In the genomic region with DNA sequence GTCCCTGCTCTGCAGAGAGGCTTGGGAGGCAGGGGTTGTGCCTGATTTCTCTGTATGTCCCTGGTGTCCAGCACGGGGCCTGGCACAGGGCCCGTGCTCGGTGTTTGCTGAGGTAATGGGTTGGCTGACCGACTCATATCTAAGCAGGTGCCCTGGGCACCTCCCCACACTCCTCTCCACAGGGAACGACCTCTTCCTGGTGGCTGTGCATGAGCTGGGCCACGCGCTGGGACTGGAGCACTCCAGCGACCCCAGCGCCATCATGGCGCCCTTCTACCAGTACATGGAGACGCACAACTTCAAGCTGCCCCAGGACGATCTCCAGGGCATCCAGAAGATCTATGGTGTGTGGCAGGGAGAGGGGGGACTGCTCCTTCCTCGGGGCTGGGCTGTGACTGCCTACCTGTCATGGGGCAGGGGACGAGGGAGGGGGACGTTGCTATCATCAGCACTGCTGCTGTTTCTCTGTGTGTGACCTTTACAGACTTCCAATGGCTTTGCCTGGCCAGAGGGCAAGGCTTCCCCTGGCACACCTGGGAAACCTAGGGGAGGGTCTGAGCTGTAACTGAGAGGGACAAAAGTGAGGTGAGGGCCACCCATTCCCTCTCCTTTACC, we compare ENCODE assay signal across 1 cellular context.
TF ChIP-seq lines count a peak whose summit lies in the region.

No MANE protein-coding gene starts in this region.

TF ChIP-seq in HepG2, 621 proteins besides CTCF, POLR2A, EP300 and RAD21 (continued from another document and continues in another):
- TF ChIP-seq ZNF768 (CRISPR knock-in tag; IDR thresholded peaks at IDR 0.05) (peak; percentile 41; the same call in 1 of the 2 replicates), KDM4B (CRISPR knock-in tag; IDR thresholded peaks at IDR 0.05) (no peak), ZNF891 (CRISPR knock-in tag; IDR thresholded peaks at IDR 0.05) (0 out of 2 replicates have a peak, but pooled peaks have one; percentile 22), ZNF589 (CRISPR knock-in tag; conservative IDR thresholded peaks at IDR 0.05) (0 out of 2 replicates have a peak, but pooled peaks have one; percentile 59), ZNF253 (CRISPR knock-in tag; IDR thresholded peaks at IDR 0.05; ENCODE audit: borderline replicate concordance) (peak; percentile 77; the same call in 1 of the 2 replicates), RFX5 (IDR thresholded peaks at IDR 0.05; ENCODE audit: low read depth, low read length) (no peak), ZNF572 (CRISPR knock-in tag; IDR thresholded peaks at IDR 0.05) (0 out of 2 replicates have a peak, but pooled peaks have one; percentile 15), PHF8 (CRISPR knock-in tag; IDR thresholded peaks at IDR 0.05) (peak; percentile 37), ZNF230 (CRISPR knock-in tag; IDR thresholded peaks at IDR 0.05) (no peak), PHF5A (CRISPR knock-in tag; IDR thresholded peaks at IDR 0.05; ENCODE audit: low read depth, unreplicated experiment) (peak; percentile 3), IRX3 (CRISPR knock-in tag; IDR thresholded peaks at IDR 0.05; ENCODE audit: borderline replicate concordance, low read depth) (no peak), FOXA3 (CRISPR knock-in tag; IDR thresholded peaks at IDR 0.05) (no peak), ZNF3 (CRISPR knock-in tag; IDR thresholded peaks at IDR 0.05) (no peak), ZNF235 (CRISPR knock-in tag; IDR thresholded peaks at IDR 0.05; ENCODE audit: borderline replicate concordance) (no peak), NRL (CRISPR knock-in tag; IDR thresholded peaks at IDR 0.05; ENCODE audit: borderline replicate concordance) (peak; percentile 72), ARNTL (CRISPR knock-in tag; IDR thresholded peaks at IDR 0.05) (no peak), ZFX (CRISPR knock-in tag; IDR thresholded peaks at IDR 0.05; ENCODE audit: low read depth) (peak; percentile 32; the same call in 1 of the 2 replicates), CBX5 (CRISPR knock-in tag; IDR thresholded peaks at IDR 0.05; ENCODE audit: borderline replicate concordance) (0 out of 2 replicates have a peak, but pooled peaks have one; percentile 9), ZFYVE20 (CRISPR knock-in tag; IDR thresholded peaks at IDR 0.05; ENCODE audit: borderline replicate concordance, low read depth) (no peak), ZNF546 (CRISPR knock-in tag; conservative IDR thresholded peaks at IDR 0.05) (no peak), ZNF839 (CRISPR knock-in tag; IDR thresholded peaks at IDR 0.05; ENCODE audit: borderline replicate concordance) (0 out of 2 replicates have a peak, but pooled peaks have one; percentile 49), PCBP1 (IDR thresholded peaks at IDR 0.05; ENCODE audit: borderline replicate concordance, low read depth, low read length) (no peak), POLR2AphosphoS2 (IDR thresholded peaks at IDR 0.05; ENCODE audit: low read depth, low read length) (peak; percentile 24; the same call in 1 of the 2 replicates), ZNF788 (CRISPR knock-in tag; IDR thresholded peaks at IDR 0.05; ENCODE audit: borderline replicate concordance) (no peak), NFE2L1 (CRISPR knock-in tag; IDR thresholded peaks at IDR 0.05; ENCODE audit: borderline replicate concordance) (0 out of 2 replicates have a peak, but pooled peaks have one; percentile 32), ADNP (CRISPR knock-in tag; IDR thresholded peaks at IDR 0.05) (no peak; the same call in 1 of the 2 replicates), TMF1 (CRISPR knock-in tag; IDR thresholded peaks at IDR 0.05; ENCODE audit: low read depth) (no peak), LCORL (IDR thresholded peaks at IDR 0.05) (no peak), LCORL (CRISPR knock-in tag; IDR thresholded peaks at IDR 0.05) (0 out of 2 replicates have a peak, but pooled peaks have one; percentile 3)
- TF ChIP-seq, protein P1, sequence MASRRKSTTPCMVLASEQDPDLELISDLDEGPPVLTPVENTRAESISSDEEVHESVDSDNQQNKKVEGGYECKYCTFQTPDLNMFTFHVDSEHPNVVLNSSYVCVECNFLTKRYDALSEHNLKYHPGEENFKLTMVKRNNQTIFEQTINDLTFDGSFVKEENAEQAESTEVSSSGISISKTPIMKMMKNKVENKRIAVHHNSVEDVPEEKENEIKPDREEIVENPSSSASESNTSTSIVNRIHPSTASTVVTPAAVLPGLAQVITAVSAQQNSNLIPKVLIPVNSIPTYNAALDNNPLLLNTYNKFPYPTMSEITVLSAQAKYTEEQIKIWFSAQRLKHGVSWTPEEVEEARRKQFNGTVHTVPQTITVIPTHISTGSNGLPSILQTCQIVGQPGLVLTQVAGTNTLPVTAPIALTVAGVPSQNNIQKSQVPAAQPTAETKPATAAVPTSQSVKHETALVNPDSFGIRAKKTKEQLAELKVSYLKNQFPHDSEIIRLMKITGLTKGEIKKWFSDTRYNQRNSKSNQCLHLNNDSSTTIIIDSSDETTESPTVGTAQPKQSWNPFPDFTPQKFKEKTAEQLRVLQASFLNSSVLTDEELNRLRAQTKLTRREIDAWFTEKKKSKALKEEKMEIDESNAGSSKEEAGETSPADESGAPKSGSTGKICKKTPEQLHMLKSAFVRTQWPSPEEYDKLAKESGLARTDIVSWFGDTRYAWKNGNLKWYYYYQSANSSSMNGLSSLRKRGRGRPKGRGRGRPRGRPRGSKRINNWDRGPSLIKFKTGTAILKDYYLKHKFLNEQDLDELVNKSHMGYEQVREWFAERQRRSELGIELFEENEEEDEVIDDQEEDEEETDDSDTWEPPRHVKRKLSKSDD (CRISPR knock-in tag; IDR thresholded peaks at IDR 0.05; ENCODE audit: low read depth) = no peak
- TF ChIP-seq, protein P2, sequence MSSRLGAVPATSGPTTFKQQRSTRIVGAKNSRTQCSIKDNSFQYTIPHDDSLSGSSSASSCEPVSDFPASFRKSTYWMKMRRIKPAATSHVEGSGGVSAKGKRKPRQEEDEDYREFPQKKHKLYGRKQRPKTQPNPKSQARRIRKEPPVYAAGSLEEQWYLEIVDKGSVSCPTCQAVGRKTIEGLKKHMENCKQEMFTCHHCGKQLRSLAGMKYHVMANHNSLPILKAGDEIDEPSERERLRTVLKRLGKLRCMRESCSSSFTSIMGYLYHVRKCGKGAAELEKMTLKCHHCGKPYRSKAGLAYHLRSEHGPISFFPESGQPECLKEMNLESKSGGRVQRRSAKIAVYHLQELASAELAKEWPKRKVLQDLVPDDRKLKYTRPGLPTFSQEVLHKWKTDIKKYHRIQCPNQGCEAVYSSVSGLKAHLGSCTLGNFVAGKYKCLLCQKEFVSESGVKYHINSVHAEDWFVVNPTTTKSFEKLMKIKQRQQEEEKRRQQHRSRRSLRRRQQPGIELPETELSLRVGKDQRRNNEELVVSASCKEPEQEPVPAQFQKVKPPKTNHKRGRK (CRISPR knock-in tag; IDR thresholded peaks at IDR 0.05) = 0 out of 2 replicates have a peak, but pooled peaks have one; percentile 47
- TF ChIP-seq, protein P3, sequence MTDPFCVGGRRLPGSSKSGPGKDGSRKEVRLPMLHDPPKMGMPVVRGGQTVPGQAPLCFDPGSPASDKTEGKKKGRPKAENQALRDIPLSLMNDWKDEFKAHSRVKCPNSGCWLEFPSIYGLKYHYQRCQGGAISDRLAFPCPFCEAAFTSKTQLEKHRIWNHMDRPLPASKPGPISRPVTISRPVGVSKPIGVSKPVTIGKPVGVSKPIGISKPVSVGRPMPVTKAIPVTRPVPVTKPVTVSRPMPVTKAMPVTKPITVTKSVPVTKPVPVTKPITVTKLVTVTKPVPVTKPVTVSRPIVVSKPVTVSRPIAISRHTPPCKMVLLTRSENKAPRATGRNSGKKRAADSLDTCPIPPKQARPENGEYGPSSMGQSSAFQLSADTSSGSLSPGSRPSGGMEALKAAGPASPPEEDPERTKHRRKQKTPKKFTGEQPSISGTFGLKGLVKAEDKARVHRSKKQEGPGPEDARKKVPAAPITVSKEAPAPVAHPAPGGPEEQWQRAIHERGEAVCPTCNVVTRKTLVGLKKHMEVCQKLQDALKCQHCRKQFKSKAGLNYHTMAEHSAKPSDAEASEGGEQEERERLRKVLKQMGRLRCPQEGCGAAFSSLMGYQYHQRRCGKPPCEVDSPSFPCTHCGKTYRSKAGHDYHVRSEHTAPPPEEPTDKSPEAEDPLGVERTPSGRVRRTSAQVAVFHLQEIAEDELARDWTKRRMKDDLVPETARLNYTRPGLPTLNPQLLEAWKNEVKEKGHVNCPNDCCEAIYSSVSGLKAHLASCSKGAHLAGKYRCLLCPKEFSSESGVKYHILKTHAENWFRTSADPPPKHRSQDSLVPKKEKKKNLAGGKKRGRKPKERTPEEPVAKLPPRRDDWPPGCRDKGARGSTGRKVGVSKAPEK (CRISPR knock-in tag; IDR thresholded peaks at IDR 0.05; ENCODE audit: borderline replicate concordance) = no peak
- TF ChIP-seq, protein P4, sequence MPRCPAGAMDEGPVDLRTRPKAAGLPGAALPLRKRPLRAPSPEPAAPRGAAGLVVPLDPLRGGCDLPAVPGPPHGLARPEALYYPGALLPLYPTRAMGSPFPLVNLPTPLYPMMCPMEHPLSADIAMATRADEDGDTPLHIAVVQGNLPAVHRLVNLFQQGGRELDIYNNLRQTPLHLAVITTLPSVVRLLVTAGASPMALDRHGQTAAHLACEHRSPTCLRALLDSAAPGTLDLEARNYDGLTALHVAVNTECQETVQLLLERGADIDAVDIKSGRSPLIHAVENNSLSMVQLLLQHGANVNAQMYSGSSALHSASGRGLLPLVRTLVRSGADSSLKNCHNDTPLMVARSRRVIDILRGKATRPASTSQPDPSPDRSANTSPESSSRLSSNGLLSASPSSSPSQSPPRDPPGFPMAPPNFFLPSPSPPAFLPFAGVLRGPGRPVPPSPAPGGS (CRISPR knock-in tag; IDR thresholded peaks at IDR 0.05) = peak; percentile 47
- TF ChIP-seq, protein P5, sequence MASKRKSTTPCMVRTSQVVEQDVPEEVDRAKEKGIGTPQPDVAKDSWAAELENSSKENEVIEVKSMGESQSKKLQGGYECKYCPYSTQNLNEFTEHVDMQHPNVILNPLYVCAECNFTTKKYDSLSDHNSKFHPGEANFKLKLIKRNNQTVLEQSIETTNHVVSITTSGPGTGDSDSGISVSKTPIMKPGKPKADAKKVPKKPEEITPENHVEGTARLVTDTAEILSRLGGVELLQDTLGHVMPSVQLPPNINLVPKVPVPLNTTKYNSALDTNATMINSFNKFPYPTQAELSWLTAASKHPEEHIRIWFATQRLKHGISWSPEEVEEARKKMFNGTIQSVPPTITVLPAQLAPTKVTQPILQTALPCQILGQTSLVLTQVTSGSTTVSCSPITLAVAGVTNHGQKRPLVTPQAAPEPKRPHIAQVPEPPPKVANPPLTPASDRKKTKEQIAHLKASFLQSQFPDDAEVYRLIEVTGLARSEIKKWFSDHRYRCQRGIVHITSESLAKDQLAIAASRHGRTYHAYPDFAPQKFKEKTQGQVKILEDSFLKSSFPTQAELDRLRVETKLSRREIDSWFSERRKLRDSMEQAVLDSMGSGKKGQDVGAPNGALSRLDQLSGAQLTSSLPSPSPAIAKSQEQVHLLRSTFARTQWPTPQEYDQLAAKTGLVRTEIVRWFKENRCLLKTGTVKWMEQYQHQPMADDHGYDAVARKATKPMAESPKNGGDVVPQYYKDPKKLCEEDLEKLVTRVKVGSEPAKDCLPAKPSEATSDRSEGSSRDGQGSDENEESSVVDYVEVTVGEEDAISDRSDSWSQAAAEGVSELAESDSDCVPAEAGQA (IDR thresholded peaks at IDR 0.05; ENCODE audit: low read depth) = 0 out of 2 replicates have a peak, but pooled peaks have one; percentile 28
- TF ChIP-seq, protein P5 (CRISPR knock-in tag; IDR thresholded peaks at IDR 0.05; ENCODE audit: borderline replicate concordance) = no peak
- TF ChIP-seq, protein P6, sequence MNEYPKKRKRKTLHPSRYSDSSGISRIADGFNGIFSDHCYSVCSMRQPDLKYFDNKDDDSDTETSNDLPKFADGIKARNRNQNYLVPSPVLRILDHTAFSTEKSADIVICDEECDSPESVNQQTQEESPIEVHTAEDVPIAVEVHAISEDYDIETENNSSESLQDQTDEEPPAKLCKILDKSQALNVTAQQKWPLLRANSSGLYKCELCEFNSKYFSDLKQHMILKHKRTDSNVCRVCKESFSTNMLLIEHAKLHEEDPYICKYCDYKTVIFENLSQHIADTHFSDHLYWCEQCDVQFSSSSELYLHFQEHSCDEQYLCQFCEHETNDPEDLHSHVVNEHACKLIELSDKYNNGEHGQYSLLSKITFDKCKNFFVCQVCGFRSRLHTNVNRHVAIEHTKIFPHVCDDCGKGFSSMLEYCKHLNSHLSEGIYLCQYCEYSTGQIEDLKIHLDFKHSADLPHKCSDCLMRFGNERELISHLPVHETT (CRISPR knock-in tag; conservative IDR thresholded peaks at IDR 0.05) = no peak
- TF ChIP-seq, protein P7, sequence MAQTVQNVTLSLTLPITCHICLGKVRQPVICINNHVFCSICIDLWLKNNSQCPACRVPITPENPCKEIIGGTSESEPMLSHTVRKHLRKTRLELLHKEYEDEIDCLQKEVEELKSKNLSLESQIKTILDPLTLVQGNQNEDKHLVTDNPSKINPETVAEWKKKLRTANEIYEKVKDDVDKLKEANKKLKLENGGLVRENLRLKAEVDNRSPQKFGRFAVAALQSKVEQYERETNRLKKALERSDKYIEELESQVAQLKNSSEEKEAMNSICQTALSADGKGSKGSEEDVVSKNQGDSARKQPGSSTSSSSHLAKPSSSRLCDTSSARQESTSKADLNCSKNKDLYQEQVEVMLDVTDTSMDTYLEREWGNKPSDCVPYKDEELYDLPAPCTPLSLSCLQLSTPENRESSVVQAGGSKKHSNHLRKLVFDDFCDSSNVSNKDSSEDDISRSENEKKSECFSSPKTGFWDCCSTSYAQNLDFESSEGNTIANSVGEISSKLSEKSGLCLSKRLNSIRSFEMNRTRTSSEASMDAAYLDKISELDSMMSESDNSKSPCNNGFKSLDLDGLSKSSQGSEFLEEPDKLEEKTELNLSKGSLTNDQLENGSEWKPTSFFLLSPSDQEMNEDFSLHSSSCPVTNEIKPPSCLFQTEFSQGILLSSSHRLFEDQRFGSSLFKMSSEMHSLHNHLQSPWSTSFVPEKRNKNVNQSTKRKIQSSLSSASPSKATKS (CRISPR knock-in tag; IDR thresholded peaks at IDR 0.05) = no peak
- TF ChIP-seq, protein P8, sequence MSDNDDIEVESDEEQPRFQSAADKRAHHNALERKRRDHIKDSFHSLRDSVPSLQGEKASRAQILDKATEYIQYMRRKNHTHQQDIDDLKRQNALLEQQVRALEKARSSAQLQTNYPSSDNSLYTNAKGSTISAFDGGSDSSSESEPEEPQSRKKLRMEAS (IDR thresholded peaks at IDR 0.05) = no peak
